Comparison of ENCODE assay signal across 26 cellular contexts in genomic region chr20:11726021-11726420, GRCh38.
DNase-seq lines count a peak whose midpoint lies in the region; ATAC-seq and TF ChIP-seq lines count a peak whose summit lies in the region.
"Had no signal": no experiment of that assay in that cellular context is flagged by ENCODE, and none has a peak within 500 bp of the region (broad histone marks: within the 10 kb centered on the region; RNA-seq: fewer than 3 reads in every experiment).

No MANE protein-coding gene starts in this region.

- WGBS in endodermal cell (ENCODE audit: insufficient coverage in 1 of 2, insufficient read length in 1 of 2), 2 experiments = 82 to 97% methylated on average over 2 to 3 of the region's 3 CpGs

- TF ChIP-seq CTCF in endodermal cell (conservative IDR thresholded peaks at IDR 0.05) = no peak

- H3K27me3 ChIP-seq in endodermal cell (ENCODE audit: control insufficient read depth, insufficient read depth, low read length, poor library complexity, severe bottlenecking) = no peaks in the 10 kb centered on the region
- H3K27me3 ChIP-seq: ascending aorta, right lobe of liver, tibial artery had no signal

- H3K4me3 Mint-ChIP-seq in endodermal cell = no peak overlapping the region
- H3K4me3 Mint-ChIP-seq: activated CD4-positive, alpha-beta memory T cell treated with anti-CD3 and anti-CD28 coated beads, Interleukin-2, amount 10 ng/mL, durations not matched to agents 7 days and 5 days; activated T-cell treated with anti-CD3 and anti-CD28 coated beads, Interleukin-2, amount 50 U/mL, for 4 hours; effector memory CD8-positive, alpha-beta T cell had no signal

- no peak for ATAC-seq in GM18498 (IDR thresholded peaks at IDR 0.05; ENCODE audit: unreplicated experiment)
- ATAC-seq: activated T-cell treated with anti-CD3 and anti-CD28 coated beads, Interleukin-2, amount 50 U/mL, for 4 hours; effector memory CD8-positive, alpha-beta T cell; K562; right lobe of liver; stimulated activated naive CD8-positive, alpha-beta T cell treated with anti-CD3 and anti-CD28 coated beads, Interleukin-15, Interleukin-2, amounts not matched to agents 100 U/mL and 50 U/mL, for 24 hours had no signal

- H3K9ac ChIP-seq in endodermal cell (ENCODE audit: extremely low read depth, low read length, poor library complexity, severe bottlenecking) = no peak overlapping the region

- H3K27me3 Mint-ChIP-seq in endodermal cell (ENCODE audit: insufficient read depth) = no peaks in the 10 kb centered on the region
- H3K27me3 Mint-ChIP-seq: activated CD4-positive, alpha-beta memory T cell treated with anti-CD3 and anti-CD28 coated beads, Interleukin-2, amount 10 ng/mL, durations not matched to agents 7 days and 5 days; effector memory CD8-positive, alpha-beta T cell had no signal

- H3K36me3 ChIP-seq in endodermal cell (ENCODE audit: control insufficient read depth, insufficient read depth, low read length) = no peaks in the 10 kb centered on the region
- H3K36me3 ChIP-seq: ascending aorta, right lobe of liver, tibial artery had no signal

- DNase-seq in COLO668 (lab: John Stamatoyannopoulos, UW; ENCODE audit: unreplicated experiment) (peak; percentile 69), EH (ENCODE audit: low read depth) (peak; percentile 11), NCI-H345 treated with DMSO at 0.1 percent for 48 hours (lab: John Stamatoyannopoulos, UW; ENCODE audit: unreplicated experiment) (peak; percentile 47), foreskin melanocyte (peak; percentile 70), endodermal cell (no peak), SKM-1 (lab: John Stamatoyannopoulos, UW; ENCODE audit: unreplicated experiment) (no peak), NCI-H2227 treated with DMSO at 0.1 percent for 48 hours (lab: John Stamatoyannopoulos, UW) (no peak)
- DNase-seq: activated CD4-positive, alpha-beta memory T cell treated with anti-CD3 and anti-CD28 coated beads, Interleukin-2, amount 10 ng/mL, durations not matched to agents 7 days and 5 days; activated CD4-positive, CD25-positive, alpha-beta regulatory T cell; activated naive CD4-positive, alpha-beta T cell treated with anti-CD3 and anti-CD28 coated beads, Interleukin-2, amount 50 U/mL, for 16 hours; activated T-cell treated with anti-CD3 and anti-CD28 coated beads, Interleukin-2, amount 50 U/mL, for 4 hours; Calu3; cerebellar nuclear complex; effector memory CD8-positive, alpha-beta T cell; GOT3; islet precursor cell; NCI-H1417 treated with DMSO at 0.1 percent for 48 hours; NCI-H526; occipital lobe; right lobe of liver; stimulated activated naive CD8-positive, alpha-beta T cell treated with anti-CD3 and anti-CD28 coated beads, Interleukin-15, Interleukin-2, amounts not matched to agents 100 U/mL and 50 U/mL, for 24 hours; tibial artery had no signal

- no peak overlapping the region for H3K27ac ChIP-seq in endodermal cell (ENCODE audit: low read depth, low read length)
- H3K27ac ChIP-seq: ascending aorta, right lobe of liver, tibial artery had no signal

- H3K27ac Mint-ChIP-seq in endodermal cell = no peak overlapping the region
- H3K27ac Mint-ChIP-seq: activated CD4-positive, alpha-beta memory T cell treated with anti-CD3 and anti-CD28 coated beads, Interleukin-2, amount 10 ng/mL, durations not matched to agents 7 days and 5 days; effector memory CD8-positive, alpha-beta T cell had no signal

- H3K4me3 ChIP-seq in endodermal cell (ENCODE audit: low read length) = no peak overlapping the region
- H3K4me3 ChIP-seq: ascending aorta, K562, lung, right lobe of liver, tibial artery had no signal

- no peaks in the 10 kb centered on the region for H3K36me3 Mint-ChIP-seq in endodermal cell (ENCODE audit: low read depth)

- H3K4me1 Mint-ChIP-seq in endodermal cell = peaks cover 2% of the 10 kb centered on the region
- H3K4me1 Mint-ChIP-seq: activated CD4-positive, alpha-beta memory T cell treated with anti-CD3 and anti-CD28 coated beads, Interleukin-2, amount 10 ng/mL, durations not matched to agents 7 days and 5 days had no signal

- no peaks in the 10 kb centered on the region for H3K4me1 ChIP-seq in endodermal cell (ENCODE audit: control insufficient read depth, insufficient read depth, low read length)
- H3K4me1 ChIP-seq: ascending aorta, right lobe of liver, tibial artery had no signal

- no peaks in the 10 kb centered on the region for H3K9me3 ChIP-seq in endodermal cell (ENCODE audit: control insufficient read depth, low read length)
- H3K9me3 ChIP-seq: ascending aorta, right lobe of liver, tibial artery had no signal

- H3K9me3 Mint-ChIP-seq in endodermal cell = peaks cover 3% of the 10 kb centered on the region

Comparison
In these comparisons a context has a peak if more than half of its experiments do, and no peak if none do; other contexts are left out.
1. DNase-seq: peak in COLO668 (single experiment), EH (single experiment), NCI-H345 treated with DMSO at 0.1 percent for 48 hours (single experiment) and foreskin melanocyte (single experiment); none in endodermal cell (single experiment), SKM-1 (single experiment) and NCI-H2227 treated with DMSO at 0.1 percent for 48 hours (single experiment).